19 cellular contexts compared by ENCODE assay signal in genomic region chr16:87126403-87127025, GRCh38.
DNase-seq lines count a peak whose midpoint lies in the region; ATAC-seq and TF ChIP-seq lines count a peak whose summit lies in the region.
"Had no signal": no experiment of that assay in that cellular context is flagged by ENCODE, and none has a peak within 500 bp of the region (broad histone marks: within the 10 kb centered on the region; RNA-seq: fewer than 3 reads in every experiment).

No MANE protein-coding gene starts in this region.

- H3K79me2 ChIP-seq in MM.1S (ENCODE audit: low read length) = no peaks in the 10 kb centered on the region

- DNase-seq in RWPE2 (ENCODE audit: low spot score) (no peak), epithelial cell of esophagus (ENCODE audit: low read depth) (peak; percentile 30), nephron progenitor cell (no peak), tibial artery (peak in 1 of 2 donors; percentile 65), NCI-H2107 (lab: John Stamatoyannopoulos, UW) (no peak), adrenal gland (no peak), MM.1S (no peak)
- DNase-seq: activated CD4-positive, alpha-beta T cell treated with anti-CD3 and anti-CD28 coated beads for 1 hour; activated effector memory CD4-positive, alpha-beta T cell treated with Interleukin-2 at 50 U/mL for 16 hours; AML-193; natural killer cell; NCI-H1930; NCI-H446; NK-92 treated with Interleukin-12 subunit alpha and Interleukin-12 subunit beta, amount 100 ng/mL, for 24 hours; psoas muscle; SW 1271 had no signal

- no peak overlapping the region for H3K4me2 ChIP-seq in MM.1S (ENCODE audit: low read depth, low read length)
- H3K4me2 ChIP-seq: KMS-11 had no signal

- H3K9me3 ChIP-seq in RWPE2 (ENCODE audit: severe bottlenecking) = no peaks in the 10 kb centered on the region
- H3K9me3 ChIP-seq in tibial artery = peaks cover 0 to 8% (median 0%) of the 10 kb centered on the region in 3 donors
- no peaks in the 10 kb centered on the region for H3K9me3 ChIP-seq in adrenal gland (replicated peaks in 1 of 3)
- no peaks in the 10 kb centered on the region for H3K9me3 ChIP-seq in MM.1S (replicated peaks; ENCODE audit: insufficient read depth, low read length)
- H3K9me3 ChIP-seq: suprapubic skin had no signal

- peak overlapping the region; percentile 78 for H3K27ac Mint-ChIP-seq in nephron progenitor cell
- H3K27ac Mint-ChIP-seq: memory B cell, natural killer cell had no signal

- H3K36me3 ChIP-seq in RWPE2 (ENCODE audit: low read depth) (no peaks in the 10 kb centered on the region), tibial artery (no peaks in the 10 kb centered on the region), adrenal gland (replicated peaks in 1 of 2) (no peaks in the 10 kb centered on the region), MM.1S (replicated peaks; ENCODE audit: insufficient read depth, low read length) (no peaks in the 10 kb centered on the region)
- H3K36me3 ChIP-seq: suprapubic skin had no signal

- H3K4me1 ChIP-seq in RWPE2 (ENCODE audit: insufficient read depth, poor library complexity, severe bottlenecking) (peaks cover 9% of the 10 kb centered on the region), tibial artery (peaks cover 0 to 30% (median 25%) of the 10 kb centered on the region in 4 donors), adrenal gland (replicated peaks in 1 of 2) (peaks cover 16 to 20% of the 10 kb centered on the region in 2 donors), MM.1S (ENCODE audit: low read length) (no peaks in the 10 kb centered on the region)
- H3K4me1 ChIP-seq: psoas muscle had no signal

- H3K9me3 Mint-ChIP-seq in nephron progenitor cell = peaks cover 14% of the 10 kb centered on the region

- H3F3A ChIP-seq in MM.1S (ENCODE audit: insufficient read depth, low read length) = no peaks in the 10 kb centered on the region

- H3K27me3 Mint-ChIP-seq in nephron progenitor cell (ENCODE audit: low read depth, poor library complexity) = peaks cover 9% of the 10 kb centered on the region

- intact Hi-C loops in tibial artery (cut with DNase I; ENCODE audit: low total_unique reads) (no loop called here), adrenal gland (cut with DNase I) (no loop called here)

- H3K4me1 Mint-ChIP-seq in nephron progenitor cell = peaks cover 56% of the 10 kb centered on the region
- H3K4me1 Mint-ChIP-seq: memory B cell, natural killer cell had no signal

- H4K20me1 ChIP-seq in MM.1S (ENCODE audit: insufficient read depth, low read length) = no peaks in the 10 kb centered on the region

- no peak overlapping the region for H3K9ac ChIP-seq in MM.1S (ENCODE audit: low read length)
- H3K9ac ChIP-seq: KMS-11 had no signal

- no peaks in the 10 kb centered on the region for H3K9me2 ChIP-seq in MM.1S (replicated peaks; ENCODE audit: insufficient read depth, low read length)

- TF ChIP-seq POLR2A in adrenal gland (IDR thresholded peaks at IDR 0.05) = no peak

- ATAC-seq in RWPE2 (ENCODE audit: low read depth) = peak; percentile 60
- ATAC-seq: natural killer cell, psoas muscle had no signal

- TF ChIP-seq CTCF in RWPE2 (IDR thresholded peaks at IDR 0.05; ENCODE audit: poor library complexity, severe bottlenecking) (no peak), epithelial cell of esophagus (IDR thresholded peaks at IDR 0.05; ENCODE audit: insufficient read depth, low read depth, low read length, missing control alignments) (no peak), nephron progenitor cell (IDR thresholded peaks at IDR 0.05) (no peak), tibial artery (IDR thresholded peaks at IDR 0.05) (no peak), adrenal gland (IDR thresholded peaks at IDR 0.05) (no peak), MM.1S (IDR thresholded peaks at IDR 0.05; ENCODE audit: low read length) (no peak)

- no peaks in the 10 kb centered on the region for H3K27me3 ChIP-seq in RWPE2 (ENCODE audit: insufficient read depth, poor library complexity, severe bottlenecking)
- no peaks in the 10 kb centered on the region for H3K27me3 ChIP-seq in tibial artery
- no peaks in the 10 kb centered on the region for H3K27me3 ChIP-seq in adrenal gland
- H3K27me3 ChIP-seq in MM.1S (replicated peaks; ENCODE audit: insufficient read depth, low read length) = no peaks in the 10 kb centered on the region; the same call in 1 of the 2 replicates

- 78 to 89% (median 80%) methylated on average over 13 of the region's 13 CpGs for WGBS in adrenal gland, 4 donors

- H3K4me3 ChIP-seq in RWPE2 (ENCODE audit: severe bottlenecking) = no peak overlapping the region
- H3K4me3 ChIP-seq in epithelial cell of esophagus (ENCODE audit: low read length) = no peak overlapping the region
- peak overlapping the region; percentile 18 to 32 for H3K4me3 ChIP-seq in tibial artery
- H3K4me3 ChIP-seq in adrenal gland = no peak overlapping the region
- H3K4me3 ChIP-seq in MM.1S (ENCODE audit: low read length) = no peak overlapping the region
- H3K4me3 ChIP-seq: psoas muscle, suprapubic skin had no signal

- no peak overlapping the region for H3K27ac ChIP-seq in RWPE2 (ENCODE audit: poor library complexity, severe bottlenecking)
- peak overlapping the region; percentile 92 to 93 for H3K27ac ChIP-seq in tibial artery
- peak overlapping the region in 2 of 5 donors; percentile 77 to 90 for H3K27ac ChIP-seq in adrenal gland
- no peak overlapping the region for H3K27ac ChIP-seq in MM.1S (ENCODE audit: low read length)
- H3K27ac ChIP-seq: KMS-11, psoas muscle, suprapubic skin had no signal

- H3K4me3 Mint-ChIP-seq in nephron progenitor cell = no peak overlapping the region
- H3K4me3 Mint-ChIP-seq: memory B cell, natural killer cell had no signal

- H3K36me3 Mint-ChIP-seq in nephron progenitor cell (ENCODE audit: low read depth) = peaks cover 8% of the 10 kb centered on the region
- H3K36me3 Mint-ChIP-seq: memory B cell, natural killer cell had no signal

- H2AFZ ChIP-seq in MM.1S (ENCODE audit: low read length) = no peak overlapping the region

Comparison
In these comparisons a context has a peak if more than half of its experiments do, and no peak if none do; other contexts are left out.
1. H3K27ac ChIP-seq: peak in tibial artery (2 of 2); none in RWPE2 (single experiment) and MM.1S (single experiment).
2. H3K4me3 ChIP-seq: peak in tibial artery (2 of 2); none in RWPE2 (single experiment), epithelial cell of esophagus (single experiment), adrenal gland (0 of 4) and MM.1S (single experiment).